9 cellular contexts compared by ENCODE assay signal in the genomic region with DNA sequence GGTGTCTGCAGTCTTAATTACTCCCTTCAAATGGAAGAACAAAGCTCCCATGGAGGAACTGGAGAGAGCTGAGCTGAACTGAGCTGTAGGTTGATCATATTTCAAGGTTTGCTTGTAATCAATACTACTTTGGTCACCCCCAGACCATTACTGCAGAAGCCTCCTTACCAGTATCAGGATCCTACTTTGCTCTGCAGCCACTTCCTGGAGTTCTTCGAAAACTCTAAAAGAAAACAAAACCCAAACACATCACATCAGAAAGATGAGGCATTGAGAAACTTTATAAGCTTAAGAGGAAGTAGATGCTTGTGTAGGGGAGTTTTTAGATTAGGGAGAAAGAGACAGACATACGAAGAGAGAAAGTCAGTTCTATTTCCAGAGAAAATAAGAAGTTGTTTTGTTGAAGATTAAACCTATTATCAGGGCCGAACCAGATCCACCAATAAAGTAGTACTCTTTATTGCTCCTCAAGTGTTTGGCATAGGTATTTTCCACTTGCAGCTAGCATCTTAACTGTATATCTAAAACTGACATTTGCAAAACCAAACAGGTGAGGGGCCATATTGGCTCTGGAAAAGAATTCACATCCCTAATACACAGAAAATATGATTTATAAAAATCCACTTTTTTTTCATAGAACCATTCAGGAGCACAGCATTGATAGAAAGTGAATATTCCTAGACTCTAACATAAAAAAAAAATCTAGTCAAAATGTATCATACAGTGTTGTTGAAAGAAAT.
DNase-seq lines count a peak whose midpoint lies in the region; ATAC-seq lines count a peak whose summit lies in the region.
"Had no signal": no experiment of that assay in that cellular context is flagged by ENCODE, and none has a peak within 500 bp of the region (broad histone marks: within the 10 kb centered on the region; RNA-seq: fewer than 3 reads in every experiment).

No MANE protein-coding gene starts in this region.

- DNase-seq in NOMO-1 (lab: John Stamatoyannopoulos, UW; ENCODE audit: unreplicated experiment in 2 of 2), result peak; percentile 6 to 71
- DNase-seq in kidney tubule cell (ENCODE audit: low spot score), result peak; percentile 38
- no peak for DNase-seq in SHP77 (lab: John Stamatoyannopoulos, UW)
- DNase-seq in kidney glomerular epithelial cell (lab: John Stamatoyannopoulos, UW), result no peak
- DNase-seq in NCI-H748 treated with DMSO at 0.1 percent for 48 hours (lab: John Stamatoyannopoulos, UW), result no peak
- DNase-seq in NCI-H2171 (lab: John Stamatoyannopoulos, UW), result no peak
- DNase-seq: amygdala had no signal

- ATAC-seq in GM18870 (IDR thresholded peaks at IDR 0.05; ENCODE audit: unreplicated experiment) (peak; percentile 41), GM21825 (IDR thresholded peaks at IDR 0.05; ENCODE audit: unreplicated experiment) (peak; percentile 27)

Comparison
In these comparisons a context has a peak if more than half of its experiments do, and no peak if none do; other contexts are left out.
1. DNase-seq: peak in NOMO-1 (2 of 2) and kidney tubule cell (single experiment); none in SHP77 (0 of 2), kidney glomerular epithelial cell (single experiment), NCI-H748 treated with DMSO at 0.1 percent for 48 hours (single experiment) and NCI-H2171 (single experiment).